ENCODE assay signal across 1 cellular context in the genomic region with DNA sequence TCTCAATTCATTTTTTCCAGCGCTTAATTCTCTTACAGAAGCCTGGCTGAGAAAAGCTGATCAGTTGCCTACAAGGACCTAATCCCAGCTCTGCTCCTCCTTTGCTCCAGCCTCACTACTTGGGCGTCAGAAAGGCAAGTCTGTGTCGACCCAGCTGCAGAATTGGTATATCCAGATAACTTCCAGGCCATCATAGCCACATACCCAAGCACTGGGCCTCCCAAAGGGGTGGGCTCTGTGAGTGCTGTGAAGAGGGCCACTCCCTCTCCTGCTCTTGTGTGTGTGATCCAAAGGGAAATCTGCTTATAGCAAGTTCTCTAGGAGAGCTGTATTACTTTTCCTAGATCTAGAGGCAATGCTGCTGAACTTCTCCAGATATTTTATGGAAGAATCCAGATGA.
TF ChIP-seq lines count a peak whose summit lies in the region.

No MANE protein-coding gene starts in this region.

TF ChIP-seq in K562, 482 proteins besides CTCF, POLR2A, EP300 and RAD21:
- TF ChIP-seq FOXM1 (IDR thresholded peaks at IDR 0.05; ENCODE audit: low read depth) (no peak), FOXM1 (CRISPR knock-in tag; IDR thresholded peaks at IDR 0.05; ENCODE audit: low read depth) (no peak), HDAC8 (tag; IDR thresholded peaks at IDR 0.05) (no peak), ZNF143 (CRISPR knock-in tag; IDR thresholded peaks at IDR 0.05) (no peak), CTBP1 (IDR thresholded peaks at IDR 0.05; ENCODE audit: borderline replicate concordance) (no peak)
